2 cellular contexts compared by ENCODE assay signal in genomic region chr2:71950256-71951066, GRCh38.
TF ChIP-seq lines count a peak whose summit lies in the region.

No MANE protein-coding gene starts in this region.

TF ChIP-seq in SK-N-SH, 30 proteins besides CTCF, POLR2A, EP300 and RAD21 (continued from another document):
- no peak for TF ChIP-seq PBX3 (IDR thresholded peaks at IDR 0.05)
- no peak for TF ChIP-seq USF2 (IDR thresholded peaks at IDR 0.05; ENCODE audit: borderline replicate concordance, low read depth, low read length)
- peak; percentile 40; the same call in 1 of the 2 replicates for TF ChIP-seq RXRA (IDR thresholded peaks at IDR 0.05; ENCODE audit: borderline replicate concordance, low read depth)

TF ChIP-seq in SK-N-SH treated with all-trans-retinoic acid at 6 μM for 48 hours, 23 proteins besides CTCF, POLR2A, EP300 and RAD21 (continued from another document):
- TF ChIP-seq, protein P1, sequence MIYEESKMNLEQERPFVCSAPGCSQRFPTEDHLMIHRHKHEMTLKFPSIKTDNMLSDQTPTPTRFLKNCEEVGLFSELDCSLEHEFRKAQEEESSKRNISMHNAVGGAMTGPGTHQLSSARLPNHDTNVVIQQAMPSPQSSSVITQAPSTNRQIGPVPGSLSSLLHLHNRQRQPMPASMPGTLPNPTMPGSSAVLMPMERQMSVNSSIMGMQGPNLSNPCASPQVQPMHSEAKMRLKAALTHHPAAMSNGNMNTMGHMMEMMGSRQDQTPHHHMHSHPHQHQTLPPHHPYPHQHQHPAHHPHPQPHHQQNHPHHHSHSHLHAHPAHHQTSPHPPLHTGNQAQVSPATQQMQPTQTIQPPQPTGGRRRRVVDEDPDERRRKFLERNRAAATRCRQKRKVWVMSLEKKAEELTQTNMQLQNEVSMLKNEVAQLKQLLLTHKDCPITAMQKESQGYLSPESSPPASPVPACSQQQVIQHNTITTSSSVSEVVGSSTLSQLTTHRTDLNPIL (CRISPR knock-in tag; IDR thresholded peaks at IDR 0.05; ENCODE audit: low read depth), result no peak
- TF ChIP-seq ZFP30 (CRISPR knock-in tag; IDR thresholded peaks at IDR 0.05), result no peak
- no peak for TF ChIP-seq ZNF565 (CRISPR knock-in tag; conservative IDR thresholded peaks at IDR 0.05; ENCODE audit: low read depth)
- no peak for TF ChIP-seq ZNF8 (CRISPR knock-in tag; IDR thresholded peaks at IDR 0.05)
- TF ChIP-seq RARB (CRISPR knock-in tag; IDR thresholded peaks at IDR 0.05), result no peak
